Comparison of ENCODE assay signal across 23 cellular contexts in genomic region chr10:87707254-87707653, GRCh38.
"Had no signal": no experiment of that assay in that cellular context is flagged by ENCODE, and none has a peak within 500 bp of the region (broad histone marks: within the 10 kb centered on the region; RNA-seq: fewer than 3 reads in every experiment).

No MANE protein-coding gene starts in this region.

- H3K36me3 ChIP-seq: colonic mucosa, esophagus squamous epithelium, gastrocnemius medialis had no signal

- H3K27ac ChIP-seq: colonic mucosa, epithelial cell of prostate, esophagus squamous epithelium, gastrocnemius medialis, heart right ventricle, left lung, lower lobe of right lung had no signal

- DNase-seq: colonic mucosa; cortex of kidney; effector CD8-positive, alpha-beta T cell; effector memory CD8-positive, alpha-beta T cell; endodermal cell; erythroblast; esophagus squamous epithelium; foreskin melanocyte; gastrocnemius medialis; glutamatergic neuron; head of caudate nucleus; heart right ventricle; hippocampal formation; left cardiac atrium; left lung; left ventricle myocardium superior; lower lobe of right lung; mesendoderm; midbrain; naive thymus-derived CD4-positive, alpha-beta T cell had no signal

- H3K36me3 Mint-ChIP-seq: naive thymus-derived CD4-positive, alpha-beta T cell had no signal

- ATAC-seq: effector memory CD8-positive, alpha-beta T cell; esophagus mucosa; gastrocnemius medialis; heart right ventricle; left cardiac atrium; left lung; left ventricle myocardium superior; lower lobe of right lung; naive thymus-derived CD4-positive, alpha-beta T cell had no signal

- H3K4me1 ChIP-seq: colonic mucosa, esophagus squamous epithelium, gastrocnemius medialis, heart right ventricle, left lung, lower lobe of right lung had no signal

- H3K4me3 ChIP-seq: colonic mucosa, esophagus squamous epithelium, gastrocnemius medialis, heart right ventricle, left lung, lower lobe of right lung had no signal

- H3K27me3 Mint-ChIP-seq: dendritic cell treated with granulocyte-macrophage colony-stimulating factor and Interleukin-4, amounts not matched to agents 40 ng/mL and 50 ng/mL, for 4 days had no signal

- H3K9me3 Mint-ChIP-seq: dendritic cell treated with granulocyte-macrophage colony-stimulating factor and Interleukin-4, amounts not matched to agents 40 ng/mL and 50 ng/mL, for 4 days; effector memory CD8-positive, alpha-beta T cell; endodermal cell; naive thymus-derived CD4-positive, alpha-beta T cell had no signal

- H3K27ac Mint-ChIP-seq: dendritic cell treated with granulocyte-macrophage colony-stimulating factor and Interleukin-4, amounts not matched to agents 40 ng/mL and 50 ng/mL, for 4 days; effector memory CD8-positive, alpha-beta T cell; endodermal cell; naive thymus-derived CD4-positive, alpha-beta T cell had no signal

- H3K27me3 ChIP-seq: colonic mucosa, esophagus squamous epithelium, gastrocnemius medialis, heart right ventricle, left lung had no signal

- H3K9me3 ChIP-seq: colonic mucosa, esophagus squamous epithelium, gastrocnemius medialis, heart right ventricle, left lung, lower lobe of right lung had no signal

- H3K4me1 Mint-ChIP-seq: endodermal cell; naive thymus-derived CD4-positive, alpha-beta T cell had no signal

- H3K4me3 Mint-ChIP-seq: dendritic cell treated with granulocyte-macrophage colony-stimulating factor and Interleukin-4, amounts not matched to agents 40 ng/mL and 50 ng/mL, for 4 days; effector memory CD8-positive, alpha-beta T cell; endodermal cell; naive thymus-derived CD4-positive, alpha-beta T cell had no signal
